23 cellular contexts compared by ENCODE assay signal in genomic region chr10:13496164-13496563, GRCh38. TPM values are rescaled to one million over a fixed set of nuclear protein-coding genes. Genes with fewer than 3 reads are reported as not detected.
"Had no signal": no experiment of that assay in that cellular context is flagged by ENCODE, and none has a peak within 500 bp of the region (broad histone marks: within the 10 kb centered on the region; RNA-seq: fewer than 3 reads in every experiment).

No MANE protein-coding gene starts in this region.

- H3K36me3 Mint-ChIP-seq: immature natural killer cell; natural killer cell; stimulated activated effector memory CD8-positive, alpha-beta T cell treated with anti-CD3 and anti-CD28 coated beads, Interleukin-12 subunit alpha, Interleukin-12 subunit beta, amount 100 ng/mL, for 72 hours; type B pancreatic cell had no signal

- DNase-seq: cortex of kidney; effector memory CD8-positive, alpha-beta T cell; gastrocnemius medialis; heart right ventricle; hippocampal formation; immature natural killer cell; left ventricle myocardium superior; lower lobe of right lung; natural killer cell; nucleus accumbens; stimulated activated CD4-positive, alpha-beta T cell treated with anti-CD3 and anti-CD28 coated beads, Interleukin-12 subunit alpha, Interleukin-12 subunit beta, amount 100 ng/mL, for 4 hours; stimulated activated CD4-positive, alpha-beta T cell treated with anti-CD3 and anti-CD28 coated beads, Interleukin-2, amount 100 ng/mL, for 24 hours; stimulated activated CD4-positive, alpha-beta T cell treated with anti-CD3 and anti-CD28 coated beads, Interleukin-4, amount 100 ng/mL, for 24 hours; stimulated activated naive CD4-positive, alpha-beta T cell treated with Interleukin-2 at 50 U/mL for 16 hours; stomach; testis; tibial artery had no signal

- H3K4me2 ChIP-seq: smooth muscle cell had no signal

- H3K27ac Mint-ChIP-seq: effector memory CD8-positive, alpha-beta T cell; immature natural killer cell; natural killer cell; stimulated activated effector memory CD8-positive, alpha-beta T cell treated with anti-CD3 and anti-CD28 coated beads, Interleukin-12 subunit alpha, Interleukin-12 subunit beta, amount 100 ng/mL, for 72 hours; type B pancreatic cell had no signal

- H3K4me1 ChIP-seq: gastrocnemius medialis, heart right ventricle, lower lobe of right lung, prostate gland, right atrium auricular region, stomach, testis, tibial artery had no signal

- H3K4me3 Mint-ChIP-seq: effector memory CD8-positive, alpha-beta T cell; immature natural killer cell; natural killer cell; stimulated activated effector memory CD8-positive, alpha-beta T cell treated with anti-CD3 and anti-CD28 coated beads, Interleukin-12 subunit alpha, Interleukin-12 subunit beta, amount 100 ng/mL, for 72 hours; type B pancreatic cell had no signal

- H3K27me3 ChIP-seq: gastrocnemius medialis, heart right ventricle, right atrium auricular region, stomach, testis, tibial artery had no signal

- H3K27me3 Mint-ChIP-seq: type B pancreatic cell had no signal

- H3K9me3 Mint-ChIP-seq: effector memory CD8-positive, alpha-beta T cell; immature natural killer cell; natural killer cell; stimulated activated effector memory CD8-positive, alpha-beta T cell treated with anti-CD3 and anti-CD28 coated beads, Interleukin-12 subunit alpha, Interleukin-12 subunit beta, amount 100 ng/mL, for 72 hours; type B pancreatic cell had no signal

- ATAC-seq: effector memory CD8-positive, alpha-beta T cell; gastrocnemius medialis; heart right ventricle; left ventricle myocardium superior; lower lobe of right lung; natural killer cell; sciatic nerve; stimulated activated effector memory CD8-positive, alpha-beta T cell treated with anti-CD3 and anti-CD28 coated beads, Interleukin-12 subunit alpha, Interleukin-12 subunit beta, amount 100 ng/mL, for 72 hours had no signal

- H3K9me3 ChIP-seq: gastrocnemius medialis, heart right ventricle, lower lobe of right lung, prostate gland, right atrium auricular region, stomach, testis, tibial artery had no signal

- H3K4me3 ChIP-seq: gastrocnemius medialis, heart right ventricle, lower lobe of right lung, prostate gland, right atrium auricular region, smooth muscle cell, stomach, testis, tibial artery had no signal

- H3K27ac ChIP-seq: gastrocnemius medialis, heart right ventricle, lower lobe of right lung, prostate gland, right atrium auricular region, stomach, testis, tibial artery had no signal

- H3K36me3 ChIP-seq: prostate gland, right atrium auricular region had no signal

- H3K4me1 Mint-ChIP-seq: immature natural killer cell; natural killer cell; stimulated activated effector memory CD8-positive, alpha-beta T cell treated with anti-CD3 and anti-CD28 coated beads, Interleukin-12 subunit alpha, Interleukin-12 subunit beta, amount 100 ng/mL, for 72 hours had no signal

RNA-seq across cellular contexts. Expression of gene BEND7, which starts 32.6 kb away (rescaled TPM):
- polyA plus RNA-seq: immature natural killer cell had no signal
